In the genomic region with DNA sequence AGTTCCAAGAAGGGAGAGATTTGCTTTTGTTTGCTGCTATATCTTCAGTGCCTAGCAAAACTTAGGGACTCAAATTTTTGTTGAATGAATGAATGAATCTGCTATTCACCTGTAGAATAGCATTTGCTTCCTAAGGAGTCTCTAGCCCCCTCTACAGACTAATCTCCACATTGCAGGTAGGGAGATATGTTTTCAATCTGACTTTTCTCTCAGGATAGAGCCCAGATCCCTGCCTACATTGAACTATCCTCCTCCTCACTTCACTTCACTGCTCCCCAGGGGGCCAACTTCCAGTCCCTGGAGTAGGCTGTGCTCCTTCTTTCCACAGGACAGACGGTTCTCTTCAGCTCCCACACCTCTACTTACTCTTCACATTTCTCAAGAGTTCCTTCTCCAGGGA, we compare ENCODE assay signal across 1 cellular context.
TF ChIP-seq lines count a peak whose summit lies in the region.

No MANE protein-coding gene starts in this region.

TF ChIP-seq in HepG2, 621 proteins besides CTCF, POLR2A, EP300 and RAD21 (continued from another document):
- TF ChIP-seq PLRG1 (conservative IDR thresholded peaks at IDR 0.05) (no peak), ZNF234 (CRISPR knock-in tag; conservative IDR thresholded peaks at IDR 0.05) (no peak), ZNF674 (CRISPR knock-in tag; IDR thresholded peaks at IDR 0.05; ENCODE audit: low read depth) (no peak), ZNF615 (CRISPR knock-in tag; IDR thresholded peaks at IDR 0.05; ENCODE audit: borderline replicate concordance) (no peak), GRHL1 (CRISPR knock-in tag; conservative IDR thresholded peaks at IDR 0.05) (no peak)
